29 cellular contexts compared by ENCODE assay signal in the genomic region with DNA sequence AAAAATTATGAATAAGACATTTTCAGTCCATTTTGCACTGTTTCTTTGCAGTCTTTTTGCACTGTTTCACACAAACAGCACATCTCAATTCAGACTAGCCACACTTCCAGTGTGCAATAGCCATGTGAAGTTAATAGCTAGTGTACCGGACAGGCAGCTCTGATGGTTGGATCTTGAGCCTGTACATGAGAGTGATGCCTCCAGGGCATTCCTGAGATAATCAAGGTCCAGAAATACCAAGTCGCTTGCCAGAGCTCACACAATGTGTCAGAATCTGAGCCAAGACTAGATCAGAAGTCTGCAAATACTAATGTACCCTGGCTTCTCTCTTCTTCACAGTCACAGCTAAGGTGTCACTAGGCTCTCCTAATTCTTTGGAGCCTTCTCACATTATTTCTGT.
DNase-seq lines count a peak whose midpoint lies in the region; ATAC-seq and TF ChIP-seq lines count a peak whose summit lies in the region.
"Had no signal": no experiment of that assay in that cellular context is flagged by ENCODE, and none has a peak within 500 bp of the region (broad histone marks: within the 10 kb centered on the region; RNA-seq: fewer than 3 reads in every experiment).

No MANE protein-coding gene starts in this region.

- H3K4me1 ChIP-seq in breast epithelium (no peaks in the 10 kb centered on the region), heart left ventricle (peaks cover 0 to 17% (median 0%) of the 10 kb centered on the region in 12 donors), upper lobe of right lung (no peaks in the 10 kb centered on the region)
- H3K4me1 ChIP-seq: Peyer's patch, stomach, tibial nerve had no signal

- TF ChIP-seq CTCF in MCF 10A (IDR thresholded peaks at IDR 0.05; ENCODE audit: unreplicated experiment) (no peak), breast epithelium (IDR thresholded peaks at IDR 0.05) (no peak), brain microvascular endothelial cell (IDR thresholded peaks at IDR 0.05; ENCODE audit: low read depth, low read length, missing control alignments) (no peak), heart left ventricle (IDR thresholded peaks at IDR 0.05) (no peak), upper lobe of right lung (IDR thresholded peaks at IDR 0.05) (no peak)

- ATAC-seq in heart left ventricle = peak; percentile 74 to 97 (median 94)
- ATAC-seq in upper lobe of right lung = peak; percentile 40

- CTCF ChIA-PET in MCF 10A (lab: Yijun Ruan, JAX) = interaction anchor here (0.5 to 1.0 kb wide), 3 partner anchors 10 to 798 kb away, joined by 3 to 4 read pairs (median 3); no protein-coding TSS in a partner anchor

- no peak for TF ChIP-seq POLR2A in breast epithelium (IDR thresholded peaks at IDR 0.05)
- TF ChIP-seq POLR2A in heart left ventricle (IDR thresholded peaks at IDR 0.05) = no peak

- no peak overlapping the region for H3K4me3 Mint-ChIP-seq in MCF 10A (ENCODE audit: unreplicated experiment)
- H3K4me3 Mint-ChIP-seq: CD8-positive, alpha-beta memory T cell; naive B cell; T-helper 2 cell treated with Interferon-gamma antibody and Interleukin-4, amounts not matched to agents 5 μg/mL and 100 μg/mL, for 36 hours had no signal

- DNase-seq in MCF 10A (ENCODE audit: unreplicated experiment) (peak; percentile 27), breast epithelium (ENCODE audit: low spot score in 2 of 2) (no peak), brain microvascular endothelial cell (peak; percentile 14), heart left ventricle (peak in 1 of 5 donors; percentile 26), upper lobe of right lung (no peak), kidney tubule cell (ENCODE audit: low spot score) (no peak), NAMALWA (ENCODE audit: low spot score) (no peak), NCI-H2171 (lab: John Stamatoyannopoulos, UW) (no peak)
- DNase-seq: 8988T; activated CD4-positive, alpha-beta T cell treated with anti-CD3 and anti-CD28 coated beads, Interleukin-2, amount 50 U/mL, for 4 hours; activated CD8-positive, alpha-beta memory T cell treated with anti-CD3 and anti-CD28 coated beads, Interleukin-2, amount 50 U/mL, for 48 hours; activated effector memory CD4-positive, alpha-beta T cell treated with Interleukin-2 at 50 U/mL for 16 hours; CD8-positive, alpha-beta memory T cell; DMS53; dorsolateral prefrontal cortex; foreskin melanocyte; hypothalamus; Karpas-422; mesenchymal stem cell; naive B cell; NCI-H1092 treated with DMSO at 0.1 percent for 48 hours; NCI-H510A treated with DMSO at 0.1 percent for 48 hours; NK-92 treated with Interleukin-12 subunit alpha and Interleukin-12 subunit beta, amount 100 ng/mL, for 24 hours; Peyer's patch; retina; stimulated activated CD4-positive, alpha-beta T cell treated with anti-CD3 and anti-CD28 coated beads, Interleukin-4, amount 100 ng/mL, for 4 hours; stomach had no signal

- peaks cover 22% of the 10 kb centered on the region for H3K4me1 Mint-ChIP-seq in MCF 10A (ENCODE audit: insufficient read depth, unreplicated experiment)
- H3K4me1 Mint-ChIP-seq: CD8-positive, alpha-beta memory T cell; naive B cell had no signal

- POLR2A ChIA-PET in MCF 10A (lab: Yijun Ruan, JAX) = no interaction called here

- in situ Hi-C loops in brain microvascular endothelial cell (cut with HindIII; ENCODE audit: low pct_ligation_motif_present, low sequenced_read_pairs) = no loop called here

- H3K36me3 ChIP-seq in breast epithelium (no peaks in the 10 kb centered on the region), brain microvascular endothelial cell (replicated peaks) (no peaks in the 10 kb centered on the region), heart left ventricle (no peaks in the 10 kb centered on the region), upper lobe of right lung (no peaks in the 10 kb centered on the region)
- H3K36me3 ChIP-seq: Peyer's patch, stomach, tibial nerve had no signal

- intact Hi-C loops in MCF 10A (cut with micrococcal nuclease) (no loop called here), breast epithelium (cut with DNase I; ENCODE audit: low total_unique reads) (no loop called here), heart left ventricle (cut with DNase I) (no loop called here), upper lobe of right lung (cut with DNase I) (no loop called here)

- peaks cover 6% of the 10 kb centered on the region for H3K36me3 Mint-ChIP-seq in MCF 10A (ENCODE audit: insufficient read depth, unreplicated experiment)
- H3K36me3 Mint-ChIP-seq: CD8-positive, alpha-beta memory T cell; naive B cell had no signal

- no peaks in the 10 kb centered on the region for H3K9me3 ChIP-seq in breast epithelium
- peaks cover 0 to 28% (median 0%) of the 10 kb centered on the region in 12 donors for H3K9me3 ChIP-seq in heart left ventricle
- no peaks in the 10 kb centered on the region for H3K9me3 ChIP-seq in upper lobe of right lung
- H3K9me3 ChIP-seq: Peyer's patch had no signal

- no peak overlapping the region for H3K27ac ChIP-seq in breast epithelium
- no peak overlapping the region for H3K27ac ChIP-seq in brain microvascular endothelial cell
- H3K27ac ChIP-seq in heart left ventricle = no peak overlapping the region
- H3K27ac ChIP-seq in upper lobe of right lung = no peak overlapping the region
- H3K27ac ChIP-seq: dorsolateral prefrontal cortex, Peyer's patch, stomach, tibial nerve had no signal

- H3K9me3 Mint-ChIP-seq in MCF 10A (ENCODE audit: unreplicated experiment) = peaks cover 10% of the 10 kb centered on the region

- 20 to 28% (median 24%) methylated on average over 2 of the region's 2 CpGs for WGBS in heart left ventricle, 4 donors

- no peaks in the 10 kb centered on the region for H3K27me3 Mint-ChIP-seq in MCF 10A (ENCODE audit: insufficient read depth, unreplicated experiment)
- H3K27me3 Mint-ChIP-seq: CD8-positive, alpha-beta memory T cell; naive B cell had no signal

- H3K27me3 ChIP-seq in breast epithelium (no peaks in the 10 kb centered on the region), brain microvascular endothelial cell (replicated peaks) (no peaks in the 10 kb centered on the region), heart left ventricle (no peaks in the 10 kb centered on the region), upper lobe of right lung (no peaks in the 10 kb centered on the region)
- H3K27me3 ChIP-seq: dorsolateral prefrontal cortex, Peyer's patch, stomach, tibial nerve had no signal

- no peak overlapping the region for H3K27ac Mint-ChIP-seq in MCF 10A (ENCODE audit: low read depth, unreplicated experiment)
- H3K27ac Mint-ChIP-seq: CD8-positive, alpha-beta memory T cell; naive B cell; T-helper 2 cell treated with Interferon-gamma antibody and Interleukin-4, amounts not matched to agents 5 μg/mL and 100 μg/mL, for 36 hours had no signal

- H3K4me3 ChIP-seq in breast epithelium (no peak overlapping the region), brain microvascular endothelial cell (ENCODE audit: low read depth, low read length) (no peak overlapping the region), heart left ventricle (no peak overlapping the region), upper lobe of right lung (no peak overlapping the region)
- H3K4me3 ChIP-seq: dorsolateral prefrontal cortex, Peyer's patch, stomach, tibial nerve had no signal

- no TSS peak for BruUV-seq in MCF 10A (replicated peaks; lab: Mats Ljungman, UMichigan)

Comparison
In these comparisons a context has a peak if more than half of its experiments do, and no peak if none do; other contexts are left out.
1. DNase-seq: peak in MCF 10A (single experiment) and brain microvascular endothelial cell (single experiment); none in breast epithelium (0 of 2), upper lobe of right lung (single experiment), kidney tubule cell (single experiment), NAMALWA (single experiment) and NCI-H2171 (single experiment).